In the genomic region with DNA sequence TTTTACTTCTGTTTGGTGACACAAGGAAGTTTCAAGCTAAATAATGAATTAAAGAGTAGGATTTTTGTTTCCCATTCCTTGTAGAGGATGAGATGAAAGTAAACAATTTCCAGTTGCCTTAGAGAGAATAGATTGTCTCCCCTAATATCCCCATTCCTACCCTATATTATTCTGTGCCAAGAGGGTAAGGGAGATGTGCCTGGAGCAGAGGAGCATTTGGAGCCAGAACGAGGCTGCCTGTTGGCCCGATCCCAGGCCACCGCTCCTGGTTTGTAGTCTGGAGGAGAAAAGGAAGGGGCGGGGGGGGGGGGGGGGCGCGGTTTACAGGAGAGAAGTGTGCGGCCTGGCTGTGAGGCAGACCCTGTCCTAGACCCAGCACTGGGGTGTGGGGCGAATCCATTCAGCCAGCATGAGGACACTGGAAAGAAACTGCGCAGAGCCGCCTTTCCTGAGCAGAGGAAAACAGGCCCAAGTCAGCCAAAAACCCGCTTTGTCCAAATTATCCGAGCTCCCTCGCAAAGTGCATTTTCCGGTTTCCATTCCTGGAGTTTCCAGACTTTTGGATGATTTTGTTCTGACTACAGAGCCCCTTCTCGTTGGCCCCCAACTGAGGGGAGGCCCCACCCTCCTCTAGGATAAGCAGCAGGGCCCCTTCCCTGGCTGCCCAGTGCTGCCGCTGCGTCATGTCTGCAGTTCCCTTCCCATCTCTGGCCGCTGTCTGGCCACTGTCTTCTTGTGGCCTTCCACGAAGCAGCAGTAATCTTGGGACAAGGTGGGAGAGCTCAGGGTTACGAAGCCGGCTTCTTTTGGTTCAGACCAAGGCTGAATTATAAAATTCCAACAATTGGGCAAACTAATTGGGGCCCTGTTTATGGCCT, we compare ENCODE assay signal across 12 cellular contexts. TPM values are rescaled to one million over a fixed set of nuclear protein-coding genes. Genes with fewer than 3 reads are reported as not detected.
A peak's percentile ranks its signal among the peaks of the same experiment; 100 is the strongest.
DNase-seq lines count a peak whose midpoint lies in the region; ATAC-seq and TF ChIP-seq lines count a peak whose summit lies in the region.
"Had no signal": no experiment of that assay in that cellular context is flagged by ENCODE, and none has a peak within 500 bp of the region (broad histone marks: within the 10 kb centered on the region; RNA-seq: fewer than 3 reads in every experiment).

No MANE protein-coding gene starts in this region.

- H2AFZ ChIP-seq in osteoblast (ENCODE audit: low read length), result peak overlapping the region; percentile 23

- DNase-seq in AG08395 (ENCODE audit: low spot score) (peak; percentile 47), SK-N-MC (ENCODE audit: low read depth, low spot score) (no peak), foreskin fibroblast (peak in 1 of 2 donors; percentile 71), osteoblast (ENCODE audit: insufficient read length, low spot score, missing footprints) (peak; percentile 81), NCI-H510A treated with DMSO at 0.1 percent for 48 hours (lab: John Stamatoyannopoulos, UW) (no peak), NCI-H1930 (lab: John Stamatoyannopoulos, UW) (no peak)
- no peak for DNase-seq in stimulated activated CD4-positive, alpha-beta T cell treated with anti-CD3 and anti-CD28 coated beads, Interleukin-2, amount 100 ng/mL, for 24 hours
- DNase-seq: effector memory CD4-positive, alpha-beta T cell; NCI-H1105 treated with DMSO at 0.1 percent for 48 hours; SJCRH30 had no signal

- H3K27me3 ChIP-seq in osteoblast (ENCODE audit: insufficient read depth, low read length), result no peaks in the 10 kb centered on the region
- H3K27me3 ChIP-seq: SJCRH30 had no signal

- no peak for ATAC-seq in GM21526 (IDR thresholded peaks at IDR 0.05; ENCODE audit: low FRiP score, unreplicated experiment)

- peaks cover 76% of the 10 kb centered on the region for H3K4me1 ChIP-seq in osteoblast (ENCODE audit: insufficient read depth, low read length)

- H4K20me1 ChIP-seq in osteoblast (ENCODE audit: insufficient read depth, low read length), result peaks cover 3% of the 10 kb centered on the region

- peaks cover 89% of the 10 kb centered on the region for H3K79me2 ChIP-seq in osteoblast (ENCODE audit: insufficient read depth, low read length)

- H3K4me2 ChIP-seq in osteoblast (ENCODE audit: insufficient read depth, low read length), result peak overlapping the region; percentile 88

- H3K4me3 ChIP-seq in SK-N-MC (peak overlapping the region; percentile 57), foreskin fibroblast (ENCODE audit: low read depth in 1 of 2, low read length in 2 of 2) (peak overlapping the region; percentile 7 to 38), osteoblast (ENCODE audit: insufficient read depth, low read length) (peak overlapping the region; percentile 19)
- H3K4me3 ChIP-seq: SJCRH30 had no signal

- H3K36me3 ChIP-seq in SK-N-MC (ENCODE audit: insufficient read depth, low read length) (no peaks in the 10 kb centered on the region), osteoblast (ENCODE audit: insufficient read depth, low read length) (peaks cover 3% of the 10 kb centered on the region)
- H3K36me3 ChIP-seq: SJCRH30 had no signal

- TF ChIP-seq CTCF in foreskin fibroblast (IDR thresholded peaks at IDR 0.05; ENCODE audit: low read depth, low read length), result no peak
- TF ChIP-seq CTCF in osteoblast (IDR thresholded peaks at IDR 0.05; ENCODE audit: extremely low read depth, low read depth, low read length), result no peak

- H3K27ac ChIP-seq in SK-N-MC, result peak overlapping the region; percentile 93
- H3K27ac ChIP-seq in osteoblast (ENCODE audit: low read depth, low read length), result peak overlapping the region; percentile 93
- H3K27ac ChIP-seq: SJCRH30 had no signal

- H3K9me3 ChIP-seq in SK-N-MC (ENCODE audit: low read depth, low read length) (no peaks in the 10 kb centered on the region), osteoblast (ENCODE audit: low read depth, low read length) (no peaks in the 10 kb centered on the region)
- H3K9me3 ChIP-seq: SJCRH30 had no signal

- H3K9ac ChIP-seq in SK-N-MC (ENCODE audit: insufficient read length), result peak overlapping the region; percentile 69

RNA-seq across cellular contexts. Expression of gene NFIX, which starts 23.0 kb away (rescaled TPM):
- total RNA-seq in osteoblast, result 114 and 122 TPM in 2 replicates

RNA-seq across cellular contexts. Expression of gene DAND5, which starts 48.9 kb away (rescaled TPM):
- total RNA-seq in osteoblast, result not detected in 2 replicates
- total RNA-seq: myocyte, SJCRH30 had no signal

Comparison
In these comparisons a context has a peak if more than half of its experiments do, and no peak if none do; other contexts are left out.
1. DNase-seq: peak in AG08395 (single experiment) and osteoblast (single experiment); none in SK-N-MC (single experiment), stimulated activated CD4-positive, alpha-beta T cell treated with anti-CD3 and anti-CD28 coated beads, Interleukin-2, amount 100 ng/mL, for 24 hours (0 of 2), NCI-H510A treated with DMSO at 0.1 percent for 48 hours (single experiment) and NCI-H1930 (0 of 2).
2. Peak in every context shown above with its lines, with median percentiles within 50 percentile points of each other: H3K4me3 ChIP-seq.